Comparison of ENCODE assay signal across 10 cellular contexts in the genomic region with DNA sequence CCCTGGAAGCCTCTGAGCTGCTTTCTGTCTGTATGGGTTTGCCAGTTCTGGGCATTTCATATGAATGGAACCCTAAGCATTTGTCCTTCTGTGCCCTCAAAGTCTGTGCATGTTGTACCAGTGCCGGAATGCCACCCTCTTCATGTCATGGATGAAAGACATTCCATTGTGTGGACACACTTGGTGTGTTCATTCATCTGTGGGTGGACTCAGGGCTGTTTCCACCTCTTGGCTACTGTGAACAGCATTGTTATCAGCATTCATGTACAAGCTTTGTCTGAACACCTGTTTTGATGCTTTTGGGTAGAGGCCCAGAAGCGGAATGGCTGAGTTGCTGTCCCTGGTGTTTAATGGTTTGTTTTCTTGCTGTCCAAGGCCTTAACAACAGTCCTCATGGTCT. TPM values are rescaled to one million over a fixed set of nuclear protein-coding genes. Genes with fewer than 3 reads are reported as not detected.
"Had no signal": no experiment of that assay in that cellular context is flagged by ENCODE, and none has a peak within 500 bp of the region (broad histone marks: within the 10 kb centered on the region; RNA-seq: fewer than 3 reads in every experiment).

No MANE protein-coding gene starts in this region.

RNA-seq across cellular contexts. Expression of a gene that starts 30.1 kb away (rescaled TPM):
- total RNA-seq: activated B cell treated with CpG ODN at 0.5 μM for 24 hours; activated CD4-positive, alpha-beta memory T cell treated with anti-CD3 and anti-CD28 coated beads for 36 hours; activated CD4-positive, alpha-beta T cell treated with anti-CD3 and anti-CD28 coated beads, Interleukin-2, amount 10 ng/mL, durations not matched to agents 24 days and 14 days; activated CD8-positive, alpha-beta memory T cell treated with anti-CD3 and anti-CD28 coated beads for 36 hours; activated CD8-positive, alpha-beta T cell treated with anti-CD3 and anti-CD28 coated beads for 36 hours; activated naive CD4-positive, alpha-beta T cell treated with anti-CD3 and anti-CD28 coated beads for 36 hours; activated naive CD4-positive, alpha-beta T cell treated with anti-CD3 and anti-CD28 coated beads, Interleukin-2, amount 50 U/mL, for 72 hours; activated naive CD8-positive, alpha-beta T cell treated with anti-CD3 and anti-CD28 coated beads for 36 hours; activated T-cell treated with anti-CD3 and anti-CD28 coated beads, Interleukin-2, amount 50 U/mL, for 72 hours; activated T-helper 1 cell treated with anti-CD3 and anti-CD28 coated beads, Interleukin-12 subunit alpha, Interleukin-12 subunit beta, Interleukin-2, Interleukin-4 antibody, amounts not matched to agents 30 ng/mL and 10 ng/mL and 1 ng/mL, durations not matched to agents 14 hours and 24 hours and 36 hours had no signal
